Comparison of ENCODE assay signal across 31 cellular contexts in genomic region chr1:170932236-170932635, GRCh38. TPM values are rescaled to one million over a fixed set of nuclear protein-coding genes. Genes with fewer than 3 reads are reported as not detected.
DNase-seq lines count a peak whose midpoint lies in the region; ATAC-seq and TF ChIP-seq lines count a peak whose summit lies in the region.
"Had no signal": no experiment of that assay in that cellular context is flagged by ENCODE, and none has a peak within 500 bp of the region (broad histone marks: within the 10 kb centered on the region; RNA-seq: fewer than 3 reads in every experiment).

No MANE protein-coding gene starts in this region.

- H3K9me3 ChIP-seq in upper lobe of right lung (no peaks in the 10 kb centered on the region), vagina (no peaks in the 10 kb centered on the region)
- H3K9me3 ChIP-seq: esophagus squamous epithelium, heart right ventricle, lower lobe of right lung, mucosa of descending colon, right atrium auricular region, stomach, tibial nerve had no signal

- DNase-seq in SIG-M5 treated with dmso at 0.1 percent for 504 hours (lab: John Stamatoyannopoulos, UW; ENCODE audit: unreplicated experiment) (peak; percentile 58), SIG-M5 (lab: John Stamatoyannopoulos, UW) (no peak), NOMO-1 treated with dmso at 0.1 percent for 144 hours (lab: John Stamatoyannopoulos, UW; ENCODE audit: unreplicated experiment) (peak; percentile 3), upper lobe of right lung (no peak), posterior vena cava (ENCODE audit: low spot score) (no peak), COLO668 (lab: John Stamatoyannopoulos, UW; ENCODE audit: unreplicated experiment) (no peak), vagina (ENCODE audit: extremely low spot score in 2 of 2) (no peak)
- DNase-seq: activated CD4-positive, alpha-beta T cell treated with anti-CD3 and anti-CD28 coated beads, Interleukin-2, amount 10 ng/mL, durations not matched to agents 7 days and 5 days; activated naive CD4-positive, alpha-beta T cell; activated T-cell treated with anti-CD3 and anti-CD28 coated beads, Interleukin-2, amount 50 U/mL, for 48 hours; CD4-positive, alpha-beta T cell; dermis blood vessel endothelial cell; EL; esophagus squamous epithelium; foreskin melanocyte; GOT3; heart right ventricle; lower lobe of right lung; mucosa of descending colon; NCI-H1092 treated with DMSO at 0.1 percent for 48 hours; NCI-H187 treated with DMSO at 0.1 percent for 48 hours; NCI-H2171 treated with DMSO at 0.1 percent for 48 hours; NCI-H510A treated with DMSO at 0.1 percent for 48 hours; stimulated activated CD4-positive, alpha-beta T cell treated with anti-CD3 and anti-CD28 coated beads, Interleukin-2, amount 100 ng/mL, for 24 hours; stomach had no signal

- no peaks in the 10 kb centered on the region for H3K27me3 ChIP-seq in upper lobe of right lung
- H3K27me3 ChIP-seq in vagina = no peaks in the 10 kb centered on the region
- H3K27me3 ChIP-seq: esophagus squamous epithelium, heart right ventricle, right atrium auricular region, stomach, tibial nerve had no signal

- TF ChIP-seq CTCF in upper lobe of right lung (IDR thresholded peaks at IDR 0.05) = no peak
- no peak for TF ChIP-seq CTCF in vagina (IDR thresholded peaks at IDR 0.05)

- H3K4me3 ChIP-seq in upper lobe of right lung (no peak overlapping the region), vagina (no peak overlapping the region)
- H3K4me3 ChIP-seq: esophagus squamous epithelium, heart right ventricle, lower lobe of right lung, mucosa of descending colon, right atrium auricular region, smooth muscle cell, stomach, tibial nerve had no signal

- ATAC-seq in HG03442 (IDR thresholded peaks at IDR 0.05; ENCODE audit: unreplicated experiment) (peak; percentile 43), upper lobe of right lung (peak; percentile 21)
- ATAC-seq: heart right ventricle; lower lobe of right lung; natural killer cell treated with Interleukin-12 subunit alpha and Interleukin-12 subunit beta and Interleukin-15 and Interleukin-18, amount 100 ng/mL, for 72 hours had no signal

- no peak for TF ChIP-seq POLR2A in vagina (IDR thresholded peaks at IDR 0.05)

- intact Hi-C loops in upper lobe of right lung (cut with DNase I) (no loop called here), posterior vena cava (cut with DNase I) (no loop called here), vagina (cut with DNase I) (no loop called here)

- H3K27ac ChIP-seq in upper lobe of right lung (no peak overlapping the region), vagina (no peak overlapping the region)
- H3K27ac ChIP-seq: esophagus squamous epithelium, heart right ventricle, HL-60, lower lobe of right lung, right atrium auricular region, stomach, tibial nerve had no signal

- H3K4me1 ChIP-seq in upper lobe of right lung (peaks cover 13% of the 10 kb centered on the region), vagina (peaks cover 18% of the 10 kb centered on the region)

- H3K36me3 ChIP-seq in upper lobe of right lung (no peaks in the 10 kb centered on the region), vagina (no peaks in the 10 kb centered on the region)
- H3K36me3 ChIP-seq: esophagus squamous epithelium, heart right ventricle, lower lobe of right lung, right atrium auricular region, stomach, tibial nerve had no signal

RNA-seq across cellular contexts. Expression of gene MROH9, which starts 3.1 kb away (rescaled TPM):
- total RNA-seq in upper lobe of right lung (not detected), posterior vena cava (under 1 TPM; 0.24 to 0.46 TPM), vagina (not detected)
- total RNA-seq: activated CD4-positive, alpha-beta T cell treated with anti-CD3 and anti-CD28 coated beads, Interleukin-2, amount 10 ng/mL, durations not matched to agents 7 days and 5 days; CD4-positive, alpha-beta T cell; dermis blood vessel endothelial cell; esophagus squamous epithelium; heart right ventricle; mucosa of descending colon; natural killer cell treated with Interleukin-12 subunit alpha and Interleukin-12 subunit beta and Interleukin-15 and Interleukin-18, amount 100 ng/mL, for 72 hours; right atrium auricular region; smooth muscle cell; stomach had no signal

Comparison
In these comparisons a context has a peak if more than half of its experiments do, and no peak if none do; other contexts are left out.
1. DNase-seq: peak in SIG-M5 treated with dmso at 0.1 percent for 504 hours (single experiment) and NOMO-1 treated with dmso at 0.1 percent for 144 hours (single experiment); none in SIG-M5 (single experiment), upper lobe of right lung (single experiment), posterior vena cava (single experiment), COLO668 (single experiment) and vagina (0 of 2).